Comparison of ENCODE assay signal across 18 cellular contexts in genomic region chr2:43473767-43474166, GRCh38.
DNase-seq lines count a peak whose midpoint lies in the region; ATAC-seq and TF ChIP-seq lines count a peak whose summit lies in the region.
"Had no signal": no experiment of that assay in that cellular context is flagged by ENCODE, and none has a peak within 500 bp of the region (broad histone marks: within the 10 kb centered on the region; RNA-seq: fewer than 3 reads in every experiment).

No MANE protein-coding gene starts in this region.

- no peak for ATAC-seq in GM19452 (IDR thresholded peaks at IDR 0.05; ENCODE audit: unreplicated experiment)
- ATAC-seq: HCT116, HepG2 had no signal

- no peak overlapping the region for H3K18ac ChIP-seq in trophoblast cell (ENCODE audit: low read length)

- no peak overlapping the region for H3K27ac ChIP-seq in breast epithelium
- no peak overlapping the region for H3K27ac ChIP-seq in trophoblast cell (ENCODE audit: low read depth, low read length)
- H3K27ac ChIP-seq: 22Rv1, BLaER1 had no signal

- H3K36me3 Mint-ChIP-seq in MCF 10A (ENCODE audit: insufficient read depth, unreplicated experiment) (peaks cover 6% of the 10 kb centered on the region), mesothelial cell of epicardium (peaks cover 11% of the 10 kb centered on the region)

- no peaks in the 10 kb centered on the region for H3K9me3 Mint-ChIP-seq in MCF 10A (ENCODE audit: unreplicated experiment)
- H3K9me3 Mint-ChIP-seq in mesothelial cell of epicardium, result no peaks in the 10 kb centered on the region
- H3K9me3 Mint-ChIP-seq: CD14-positive monocyte; CD4-positive, alpha-beta memory T cell; HFFc6 had no signal

- H3K27me3 Mint-ChIP-seq in MCF 10A (ENCODE audit: insufficient read depth, unreplicated experiment) (no peaks in the 10 kb centered on the region), mesothelial cell of epicardium (ENCODE audit: low read depth) (no peaks in the 10 kb centered on the region)
- H3K27me3 Mint-ChIP-seq: CD4-positive, alpha-beta memory T cell had no signal

- H3K27ac Mint-ChIP-seq in MCF 10A (ENCODE audit: low read depth, unreplicated experiment) (peak overlapping the region; percentile 13), mesothelial cell of epicardium (peak overlapping the region; percentile 79)
- H3K27ac Mint-ChIP-seq: HFFc6 had no signal

- CTCF ChIA-PET in MCF 10A (lab: Yijun Ruan, JAX), result interaction anchor here (0.7 to 1.2 kb wide), 2 partner anchors 11 to 204 kb away, joined by 3 to 4 read pairs; no protein-coding TSS in a partner anchor

- H3K4me2 ChIP-seq in trophoblast cell (ENCODE audit: low read length), result no peak overlapping the region
- H3K4me2 ChIP-seq: BLaER1 had no signal

- no peak overlapping the region for H3K9ac ChIP-seq in trophoblast cell (ENCODE audit: low read length)
- H3K9ac ChIP-seq: BLaER1 had no signal

- H3K4me1 Mint-ChIP-seq in MCF 10A (ENCODE audit: insufficient read depth, unreplicated experiment) (peaks cover 27% of the 10 kb centered on the region), mesothelial cell of epicardium (peaks cover 65% of the 10 kb centered on the region)

- no peak overlapping the region for H2AK5ac ChIP-seq in trophoblast cell (ENCODE audit: low read length)

- DNase-seq in MCF 10A (ENCODE audit: unreplicated experiment), result no peak
- no peak for DNase-seq in breast epithelium (ENCODE audit: low spot score in 2 of 2)
- no peak for DNase-seq in mesothelial cell of epicardium (ENCODE audit: low spot score in 2 of 2, unreplicated experiment in 2 of 2)
- DNase-seq in trophoblast cell, result peak; percentile 66 to 73
- no peak for DNase-seq in NCI-H446 treated with DMSO at 0.1 percent for 48 hours (lab: John Stamatoyannopoulos, UW)
- DNase-seq in DMS153 (lab: John Stamatoyannopoulos, UW), result no peak
- DNase-seq: CD4-positive, alpha-beta memory T cell; DMS79 treated with DMSO at 0.1 percent for 48 hours; GF-D8; GOT3; H7; HFFc6 had no signal

- H2BK12ac ChIP-seq in trophoblast cell (ENCODE audit: low read length), result no peak overlapping the region

- BruUV-seq in MCF 10A (replicated peaks; lab: Mats Ljungman, UMichigan), result no TSS peak

- intact Hi-C loops in MCF 10A (cut with micrococcal nuclease), result no loop called here
- intact Hi-C loops in breast epithelium (cut with DNase I; ENCODE audit: low total_unique reads), result no loop called here

- no peak overlapping the region for H3K4ac ChIP-seq in trophoblast cell (ENCODE audit: low read depth, low read length)

- no peak overlapping the region for H3K4me3 Mint-ChIP-seq in MCF 10A (ENCODE audit: unreplicated experiment)
- no peak overlapping the region for H3K4me3 Mint-ChIP-seq in mesothelial cell of epicardium
- H3K4me3 Mint-ChIP-seq: CD14-positive monocyte; CD4-positive, alpha-beta memory T cell; HFFc6 had no signal

- H3K14ac ChIP-seq in trophoblast cell (ENCODE audit: low read length), result no peak overlapping the region

- H3K9me3 ChIP-seq in breast epithelium (no peaks in the 10 kb centered on the region), trophoblast cell (ENCODE audit: insufficient read depth, low read depth, low read length) (no peaks in the 10 kb centered on the region)
- H3K9me3 ChIP-seq: BLaER1 had no signal

- H3K27me3 ChIP-seq in breast epithelium (no peaks in the 10 kb centered on the region), trophoblast cell (ENCODE audit: insufficient read depth, low read length) (no peaks in the 10 kb centered on the region)
- H3K27me3 ChIP-seq: BLaER1 had no signal

- no peak overlapping the region for H2AFZ ChIP-seq in trophoblast cell (ENCODE audit: insufficient read depth, low read length, poor library complexity)

- no peaks in the 10 kb centered on the region for H3K4me1 ChIP-seq in breast epithelium
- peaks cover 3 to 6% of the 10 kb centered on the region in 2 experiments for H3K4me1 ChIP-seq in trophoblast cell (ENCODE audit: control insufficient read depth in 1 of 2, insufficient read depth in 2 of 2, low read length in 2 of 2)
- H3K4me1 ChIP-seq: BLaER1 had no signal

- H2BK5ac ChIP-seq in trophoblast cell (ENCODE audit: low read depth, low read length, poor library complexity), result no peak overlapping the region

- H2BK120ac ChIP-seq in trophoblast cell (ENCODE audit: insufficient read depth, low read length, poor library complexity), result no peak overlapping the region

- no peak for TF ChIP-seq POLR2A in breast epithelium (IDR thresholded peaks at IDR 0.05)

- POLR2A ChIA-PET in MCF 10A (lab: Yijun Ruan, JAX), result interaction anchor here (0.6 to 2.5 kb wide), 4 partner anchors 9 to 171 kb away, joined by 3 to 10 read pairs (median 7); no protein-coding TSS in a partner anchor

- WGBS in trophoblast cell (ENCODE audit: extremely low coverage, insufficient coverage, insufficient read length), result no CpG with 5 or more reads among the region's 8 CpGs

- no peaks in the 10 kb centered on the region for H3K79me2 ChIP-seq in trophoblast cell (ENCODE audit: control insufficient read depth, insufficient read depth, low read length, poor library complexity)

- no peak overlapping the region for H4K91ac ChIP-seq in trophoblast cell (ENCODE audit: low read depth, low read length)

- TF ChIP-seq CTCF in MCF 10A (IDR thresholded peaks at IDR 0.05; ENCODE audit: unreplicated experiment), result no peak
- TF ChIP-seq CTCF in breast epithelium (IDR thresholded peaks at IDR 0.05), result no peak
- no peak for TF ChIP-seq CTCF in mesothelial cell of epicardium (IDR thresholded peaks at IDR 0.05; ENCODE audit: unreplicated experiment)

- H4K8ac ChIP-seq in trophoblast cell (ENCODE audit: low read depth, low read length), result no peak overlapping the region

- H3K23ac ChIP-seq in trophoblast cell (ENCODE audit: low read length), result no peak overlapping the region

- no peak overlapping the region for H4K12ac ChIP-seq in trophoblast cell (ENCODE audit: low read depth, low read length)

- H3K4me3 ChIP-seq in breast epithelium (no peak overlapping the region), trophoblast cell (ENCODE audit: low read depth, low read length) (no peak overlapping the region)
- H3K4me3 ChIP-seq: BLaER1 had no signal

- H3K36me3 ChIP-seq in breast epithelium (no peaks in the 10 kb centered on the region), trophoblast cell (ENCODE audit: control insufficient read depth in 1 of 2, insufficient read depth in 2 of 2, low read length in 2 of 2) (peaks cover 0 to 2% of the 10 kb centered on the region in 2 experiments)

- H3K79me1 ChIP-seq in trophoblast cell (ENCODE audit: low read length), result peaks cover 5% of the 10 kb centered on the region

Comparison
In these comparisons a context has a peak if more than half of its experiments do, and no peak if none do; other contexts are left out.
1. DNase-seq: peak in trophoblast cell (2 of 2); none in MCF 10A (single experiment), breast epithelium (0 of 2), mesothelial cell of epicardium (0 of 2), NCI-H446 treated with DMSO at 0.1 percent for 48 hours (single experiment) and DMS153 (single experiment).